Comparison of ENCODE assay signal across 8 cellular contexts in the genomic region with DNA sequence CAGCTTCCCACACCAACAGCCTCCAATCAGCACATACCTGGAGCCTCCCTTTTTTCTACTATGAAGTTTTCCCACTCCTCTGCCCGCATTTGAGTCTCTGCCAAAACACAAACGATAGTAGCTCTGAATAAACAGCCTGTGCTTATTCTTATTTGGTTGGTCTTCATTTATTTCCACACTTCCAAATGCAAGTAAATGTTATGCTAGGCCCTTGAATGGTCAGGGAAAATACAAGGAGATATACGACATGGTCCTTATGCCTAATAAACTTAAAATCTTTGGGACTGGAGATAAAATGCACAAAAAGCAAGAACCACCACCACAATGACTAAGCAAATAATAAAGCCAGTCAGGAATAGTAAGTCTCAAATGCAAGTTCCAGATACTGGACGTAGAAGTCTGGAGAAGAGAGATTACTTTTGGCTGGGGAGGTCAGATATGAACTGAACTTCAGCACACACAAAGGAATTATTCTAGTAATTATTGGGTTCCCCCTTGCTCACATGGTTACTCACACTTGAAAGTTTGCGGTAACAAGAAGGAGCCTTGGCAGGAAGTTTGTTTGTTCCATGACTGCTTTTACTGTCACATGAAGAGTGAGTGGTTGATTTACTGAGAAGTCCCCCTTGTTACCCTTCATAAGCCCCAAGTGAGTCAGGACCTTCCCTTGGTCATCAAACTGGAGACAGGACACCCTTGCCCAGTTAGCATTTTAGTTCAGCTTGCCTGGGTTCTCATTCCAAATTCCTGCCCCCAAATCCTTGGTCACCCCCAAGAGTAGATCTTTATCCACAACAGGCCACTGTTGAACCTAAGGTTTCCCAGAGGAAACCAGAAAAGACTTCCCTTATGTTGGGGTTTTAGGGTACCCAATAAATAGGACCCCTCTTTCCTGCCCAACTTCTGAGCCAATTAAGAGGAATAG.
DNase-seq lines count a peak whose midpoint lies in the region; ATAC-seq and TF ChIP-seq lines count a peak whose summit lies in the region.

No MANE protein-coding gene starts in this region.

- in situ Hi-C loops in GM13976 (cut with MboI; ENCODE audit: low sequenced_read_pairs, unreplicated experiment) = no loop called here

- TF ChIP-seq CTCF in GM13976 (IDR thresholded peaks at IDR 0.05; ENCODE audit: borderline replicate concordance, control extremely low read depth, extremely low read depth, insufficient read depth, missing control alignments) = no peak

- DNase-seq in GM13976 (ENCODE audit: low spot score) = peak; percentile 47
- peak; percentile 81 for DNase-seq in H4 (ENCODE audit: low spot score)
- DNase-seq in MV-4-11 (lab: John Stamatoyannopoulos, UW) = peak; percentile 90
- DNase-seq in amniotic stem cell (lab: John Stamatoyannopoulos, UW) = peak; percentile 8
- no peak for DNase-seq in sciatic nerve (ENCODE audit: low spot score)
- no peak for DNase-seq in substantia nigra (lab: John Stamatoyannopoulos, UW)
- no peak for DNase-seq in C1 segment of cervical spinal cord (lab: John Stamatoyannopoulos, UW)
- no peak for DNase-seq in activated CD4-positive, CD25-positive, alpha-beta regulatory T cell (lab: John Stamatoyannopoulos, UW)

- no peak overlapping the region for H3K27ac ChIP-seq in substantia nigra (ENCODE audit: low read depth, low read length, poor library complexity, severe bottlenecking)

- ATAC-seq in sciatic nerve = peak; percentile 67

- intact Hi-C loops in sciatic nerve (cut with DNase I) = no loop called here

Comparison
In these comparisons a context has a peak if more than half of its experiments do, and no peak if none do; other contexts are left out.
1. DNase-seq: peak in GM13976 (single experiment), H4 (single experiment), MV-4-11 (single experiment) and amniotic stem cell (single experiment); none in sciatic nerve (single experiment), substantia nigra (0 of 49), C1 segment of cervical spinal cord (0 of 14) and activated CD4-positive, CD25-positive, alpha-beta regulatory T cell (0 of 4).